ENCODE assay signal across 27 cellular contexts in genomic region chr2:110780461-110780860, GRCh38. TPM values are rescaled to one million over a fixed set of nuclear protein-coding genes. Genes with fewer than 3 reads are reported as not detected.
A peak's percentile ranks its signal among the peaks of the same experiment; 100 is the strongest.
DNase-seq lines count a peak whose midpoint lies in the region; ATAC-seq, FAIRE-seq and TF ChIP-seq lines count a peak whose summit lies in the region.
"Had no signal": no experiment of that assay in that cellular context is flagged by ENCODE, and none has a peak within 500 bp of the region (broad histone marks: within the 10 kb centered on the region; RNA-seq: fewer than 3 reads in every experiment).

No MANE protein-coding gene starts in this region.

- CTCF ChIA-PET in Calu3 (lab: Charles Lee) = no interaction called here

- no peaks in the 10 kb centered on the region for H3K36me3 Mint-ChIP-seq in Calu3 (ENCODE audit: insufficient read depth, unreplicated experiment)
- H3K36me3 Mint-ChIP-seq: CD14-positive monocyte, IgD-negative memory B cell had no signal

- FAIRE-seq in GM19239 (lab: Jason Lieb, UNC) = peak; percentile 86
- FAIRE-seq: G401.6, GM12891, RCC 7860 had no signal

- H3K4me3 ChIP-seq in GM12864 (ENCODE audit: low read depth, low read length) (no peak overlapping the region; the same call in 1 of the 2 replicates), right lobe of liver (no peak overlapping the region)
- H3K4me3 ChIP-seq: HAP-1 had no signal

- no peak overlapping the region for H3K27ac Mint-ChIP-seq in Calu3 (ENCODE audit: unreplicated experiment)
- H3K27ac Mint-ChIP-seq: CD14-positive monocyte, IgD-negative memory B cell had no signal

- H3K36me3 ChIP-seq in right lobe of liver = no peaks in the 10 kb centered on the region
- H3K36me3 ChIP-seq: HAP-1 had no signal

- ATAC-seq in HG02571 (IDR thresholded peaks at IDR 0.05; ENCODE audit: unreplicated experiment) (peak; percentile 54), HG03354 (IDR thresholded peaks at IDR 0.05; ENCODE audit: poor library complexity, severe bottlenecking, unreplicated experiment) (peak; percentile 62), right lobe of liver (no peak)
- ATAC-seq: Right ventricle myocardium inferior had no signal

- H3K27me3 Mint-ChIP-seq in Calu3 (ENCODE audit: unreplicated experiment) = peaks cover 78% of the 10 kb centered on the region

- H3K27me3 ChIP-seq in right lobe of liver = no peaks in the 10 kb centered on the region

- TF ChIP-seq POLR2A in right lobe of liver (IDR thresholded peaks at IDR 0.05) = no peak

- peak; percentile 8 for DNase-seq in GM12864 (ENCODE audit: low read depth)
- no peak for DNase-seq in GM19239 (ENCODE audit: insufficient read length, low spot score)
- no peak for DNase-seq in activated CD8-positive, alpha-beta memory T cell treated with anti-CD3 and anti-CD28 coated beads, Interleukin-2, amount 50 U/mL, for 4 hours
- no peak for DNase-seq in right lobe of liver
- DNase-seq in DMS79 (lab: John Stamatoyannopoulos, UW) = no peak
- DNase-seq in Calu3 = no peak
- DNase-seq: 8988T, DMS 273 treated with DMSO at 0.1 percent for 48 hours, Karpas-422, NCI-H1048, NCI-H1436, NCI-H2029 treated with DMSO at 0.1 percent for 48 hours, NCI-H510A, NCI-H748 treated with DMSO at 0.1 percent for 48 hours, SW 1271, T-helper 2 cell had no signal

- intact Hi-C loops in right lobe of liver (cut with DNase I) = no loop called here
- intact Hi-C loops in Calu3 (cut with micrococcal nuclease; ENCODE audit: unreplicated experiment) = no loop called here

- 58% methylated on average over 3 of the region's 3 CpGs for WGBS in right lobe of liver (ENCODE audit: insufficient coverage, low coverage, low lambda C conversion rate, missing lambda C conversion rate)

- no peaks in the 10 kb centered on the region for H3K4me1 Mint-ChIP-seq in Calu3 (ENCODE audit: low read depth, unreplicated experiment)
- H3K4me1 Mint-ChIP-seq: CD14-positive monocyte had no signal

- H3K9me3 Mint-ChIP-seq in Calu3 (ENCODE audit: low read depth, unreplicated experiment) = no peaks in the 10 kb centered on the region

- no TSS peak for BruUV-seq in Calu3 (replicated peaks; lab: Mats Ljungman, UMichigan)

- TF ChIP-seq CTCF in GM12864 (IDR thresholded peaks at IDR 0.05; ENCODE audit: low read depth, low read length, missing control alignments) = no peak
- TF ChIP-seq CTCF in right lobe of liver (IDR thresholded peaks at IDR 0.05) = no peak
- TF ChIP-seq CTCF in Calu3 (IDR thresholded peaks at IDR 0.05; ENCODE audit: unreplicated experiment) = no peak

- H3K4me1 ChIP-seq in right lobe of liver = no peaks in the 10 kb centered on the region
- H3K4me1 ChIP-seq: HAP-1 had no signal

- no peaks in the 10 kb centered on the region for H3K9me3 ChIP-seq in right lobe of liver
- H3K9me3 ChIP-seq: HAP-1 had no signal

- no peak overlapping the region for H3K4me3 Mint-ChIP-seq in Calu3 (ENCODE audit: low read depth, unreplicated experiment)
- H3K4me3 Mint-ChIP-seq: CD14-positive monocyte, IgD-negative memory B cell had no signal

- H3K27ac ChIP-seq in right lobe of liver = no peak overlapping the region

RNA-seq across cellular contexts. Expression of gene ACOXL, which starts 48.1 kb away (rescaled TPM):
- not detected for total RNA-seq in right lobe of liver
- total RNA-seq in Calu3 (2022) = 2.4 and 2.7 TPM in 2 replicates
- total RNA-seq: MCF 10A, Right ventricle myocardium inferior, SK-MEL-5 had no signal

Comparison
In these comparisons a context has a peak if more than half of its experiments do, and no peak if none do; other contexts are left out.
1. ATAC-seq: peak in HG02571 (single experiment) and HG03354 (single experiment); none in right lobe of liver (0 of 4).